Comparison of ENCODE assay signal across 8 cellular contexts in genomic region chr19:53466726-53467125, GRCh38.
DNase-seq lines count a peak whose midpoint lies in the region; ATAC-seq and TF ChIP-seq lines count a peak whose summit lies in the region.

No MANE protein-coding gene starts in this region.

- peak overlapping the region; percentile 88 to 93 for H3K4me3 ChIP-seq in mucosa of rectum (ENCODE audit: low read length in 2 of 2)

- H3K4me1 ChIP-seq in mucosa of rectum (ENCODE audit: control insufficient read depth in 2 of 2, insufficient read depth in 2 of 2, low read length in 2 of 2) = peaks cover 0 to 4% of the 10 kb centered on the region in 2 donors

- no peak overlapping the region for H3K27ac ChIP-seq in mucosa of rectum (ENCODE audit: low read depth in 2 of 2, low read length in 2 of 2)

- H3K27me3 ChIP-seq in mucosa of rectum (ENCODE audit: control insufficient read depth in 2 of 2, insufficient read depth in 2 of 2, low read length in 2 of 2) = no peaks in the 10 kb centered on the region

- no peak for ATAC-seq in stimulated activated naive CD8-positive, alpha-beta T cell treated with anti-CD3 and anti-CD28 coated beads, Interleukin-15, Interleukin-2, amounts not matched to agents 100 U/mL and 50 U/mL, for 24 hours
- ATAC-seq in central memory CD8-positive, alpha-beta T cell (replicated peaks; ENCODE audit: extremely low read depth, poor library complexity, severe bottlenecking) = no peak
- no peak for ATAC-seq in HG03460 (IDR thresholded peaks at IDR 0.05; ENCODE audit: unreplicated experiment)
- no peak for ATAC-seq in HG02678 (IDR thresholded peaks at IDR 0.05; ENCODE audit: unreplicated experiment)
- ATAC-seq in GM18505 (IDR thresholded peaks at IDR 0.05; ENCODE audit: unreplicated experiment) = no peak

- H3K9ac ChIP-seq in mucosa of rectum (ENCODE audit: low read depth in 1 of 2, low read length in 2 of 2) = no peak overlapping the region

- H3K4me1 Mint-ChIP-seq in stimulated activated naive CD8-positive, alpha-beta T cell treated with anti-CD3 and anti-CD28 coated beads, Interleukin-15, Interleukin-2, amounts not matched to agents 100 ng/mL and 50 ng/mL, for 24 hours (ENCODE audit: low read depth) = peaks cover 25% of the 10 kb centered on the region
- peaks cover 25% of the 10 kb centered on the region for H3K4me1 Mint-ChIP-seq in central memory CD8-positive, alpha-beta T cell

- peaks cover 20% of the 10 kb centered on the region for H3K27me3 Mint-ChIP-seq in stimulated activated naive CD8-positive, alpha-beta T cell treated with anti-CD3 and anti-CD28 coated beads, Interleukin-15, Interleukin-2, amounts not matched to agents 100 ng/mL and 50 ng/mL, for 24 hours
- peaks cover 12% of the 10 kb centered on the region for H3K27me3 Mint-ChIP-seq in central memory CD8-positive, alpha-beta T cell

- no peak for TF ChIP-seq POLR2A in GM18505 (IDR thresholded peaks at IDR 0.05; ENCODE audit: borderline replicate concordance, extremely low read depth, insufficient read depth, insufficient read length)

- H3K4me3 Mint-ChIP-seq in stimulated activated naive CD8-positive, alpha-beta T cell treated with anti-CD3 and anti-CD28 coated beads, Interleukin-15, Interleukin-2, amounts not matched to agents 100 ng/mL and 50 ng/mL, for 24 hours = peak overlapping the region; percentile 66
- peak overlapping the region; percentile 85 for H3K4me3 Mint-ChIP-seq in central memory CD8-positive, alpha-beta T cell

- H3K9me3 Mint-ChIP-seq in stimulated activated naive CD8-positive, alpha-beta T cell treated with anti-CD3 and anti-CD28 coated beads, Interleukin-15, Interleukin-2, amounts not matched to agents 100 ng/mL and 50 ng/mL, for 24 hours = peaks cover 21% of the 10 kb centered on the region
- H3K9me3 Mint-ChIP-seq in central memory CD8-positive, alpha-beta T cell = peaks cover 12% of the 10 kb centered on the region

- H3K36me3 ChIP-seq in mucosa of rectum (ENCODE audit: control insufficient read depth in 2 of 2, insufficient read depth in 2 of 2, low read length in 2 of 2) = no peaks in the 10 kb centered on the region

- peaks cover 41% of the 10 kb centered on the region for H3K36me3 Mint-ChIP-seq in stimulated activated naive CD8-positive, alpha-beta T cell treated with anti-CD3 and anti-CD28 coated beads, Interleukin-15, Interleukin-2, amounts not matched to agents 100 ng/mL and 50 ng/mL, for 24 hours (ENCODE audit: low read depth)
- H3K36me3 Mint-ChIP-seq in central memory CD8-positive, alpha-beta T cell (ENCODE audit: insufficient read depth) = peaks cover 7% of the 10 kb centered on the region

- DNase-seq in stimulated activated naive CD8-positive, alpha-beta T cell treated with anti-CD3 and anti-CD28 coated beads, Interleukin-15, Interleukin-2, amounts not matched to agents 100 U/mL and 50 U/mL, for 24 hours = no peak
- DNase-seq in central memory CD8-positive, alpha-beta T cell (ENCODE audit: low spot score in 2 of 2) = no peak
- no peak for DNase-seq in T-helper 9 cell

- no peak overlapping the region for H3K27ac Mint-ChIP-seq in stimulated activated naive CD8-positive, alpha-beta T cell treated with anti-CD3 and anti-CD28 coated beads, Interleukin-15, Interleukin-2, amounts not matched to agents 100 ng/mL and 50 ng/mL, for 24 hours
- no peak overlapping the region for H3K27ac Mint-ChIP-seq in central memory CD8-positive, alpha-beta T cell (ENCODE audit: low read depth)

- peaks cover 0 to 3% of the 10 kb centered on the region in 2 donors for H3K9me3 ChIP-seq in mucosa of rectum (ENCODE audit: control insufficient read depth in 2 of 2, low read length in 2 of 2)
